In genomic region chr22:49814164-49814686, GRCh38 we compare ENCODE assay signal across 1 cellular context.
TF ChIP-seq lines count a peak whose summit lies in the region.

No MANE protein-coding gene starts in this region.

TF ChIP-seq in GM12878, 131 proteins besides CTCF, POLR2A, EP300 and RAD21:
- TF ChIP-seq SIX5 (IDR thresholded peaks at IDR 0.05; ENCODE audit: low read depth, low read length, severe bottlenecking) = no peak
- TF ChIP-seq MEF2B (IDR thresholded peaks at IDR 0.05; ENCODE audit: partially characterized antibody, poor library complexity, severe bottlenecking) = no peak
- TF ChIP-seq CBX3 (IDR thresholded peaks at IDR 0.05; ENCODE audit: borderline replicate concordance, low read depth) = no peak
- TF ChIP-seq FOXK2 (IDR thresholded peaks at IDR 0.05) = no peak
